19 cellular contexts compared by ENCODE assay signal in genomic region chr16:59385953-59386352, GRCh38.
A peak's percentile ranks its signal among the peaks of the same experiment; 100 is the strongest.
DNase-seq lines count a peak whose midpoint lies in the region; ATAC-seq, FAIRE-seq and TF ChIP-seq lines count a peak whose summit lies in the region.
"Had no signal": no experiment of that assay in that cellular context is flagged by ENCODE, and none has a peak within 500 bp of the region (broad histone marks: within the 10 kb centered on the region; RNA-seq: fewer than 3 reads in every experiment).

No MANE protein-coding gene starts in this region.

- peak; percentile 75 to 81 for ATAC-seq in right cardiac atrium
- ATAC-seq: foreskin keratinocyte had no signal

- no peaks in the 10 kb centered on the region for H3K9me3 Mint-ChIP-seq in HFFc6
- H3K9me3 Mint-ChIP-seq: activated CD4-positive, alpha-beta T cell treated with anti-CD3 and anti-CD28 coated beads, Interleukin-2, amount 10 ng/mL, durations not matched to agents 24 days and 14 days; neural crest cell had no signal

- 35% methylated on average over 3 of the region's 3 CpGs for WGBS in right cardiac atrium
- whole genome bisulfite sequencing in spleen, 5 donors, result 62 to 75% (median 69%) methylated on average over 3 of the region's 3 CpGs

- in situ Hi-C loops in ACHN (cut with HindIII; ENCODE audit: low pct_ligation_motif_present, low pct_unique_long_range_greater_than_20kb, low sequenced_read_pairs), result no loop called here

- H3K27me3 ChIP-seq in right cardiac atrium (ENCODE audit: control insufficient read depth, insufficient read depth), result no peaks in the 10 kb centered on the region
- no peaks in the 10 kb centered on the region for H3K27me3 ChIP-seq in spleen (replicated peaks in 1 of 7)
- H3K27me3 ChIP-seq: foreskin keratinocyte, Peyer's patch, tibial nerve had no signal

- intact Hi-C loops in right cardiac atrium (cut with DNase I) (no loop called here), spleen (cut with DNase I; ENCODE audit: low total_unique reads) (no loop called here)

- TF ChIP-seq POLR2A in spleen (IDR thresholded peaks at IDR 0.05), result no peak
- no peak for TF ChIP-seq POLR2A in GM12892 (IDR thresholded peaks at IDR 0.05; ENCODE audit: low read depth, low read length)

- peak overlapping the region; percentile 68 for H3K27ac Mint-ChIP-seq in HFFc6
- H3K27ac Mint-ChIP-seq: activated CD4-positive, alpha-beta T cell treated with anti-CD3 and anti-CD28 coated beads, Interleukin-2, amount 10 ng/mL, durations not matched to agents 24 days and 14 days; immature natural killer cell had no signal

- H3K4me1 ChIP-seq in right cardiac atrium (ENCODE audit: control insufficient read depth, insufficient read depth, low read length), result no peaks in the 10 kb centered on the region
- peaks cover 0 to 4% (median 0%) of the 10 kb centered on the region in 6 donors for H3K4me1 ChIP-seq in spleen
- H3K4me1 ChIP-seq: foreskin keratinocyte, Peyer's patch, tibial nerve had no signal

- no peaks in the 10 kb centered on the region for H3K36me3 Mint-ChIP-seq in HFFc6 (ENCODE audit: low read depth)
- H3K36me3 Mint-ChIP-seq: immature natural killer cell had no signal

- no peaks in the 10 kb centered on the region for H3K27me3 Mint-ChIP-seq in HFFc6 (ENCODE audit: insufficient read depth)
- H3K27me3 Mint-ChIP-seq: activated CD4-positive, alpha-beta T cell treated with anti-CD3 and anti-CD28 coated beads, Interleukin-2, amount 10 ng/mL, durations not matched to agents 24 days and 14 days; central memory CD8-positive, alpha-beta T cell had no signal

- no peak overlapping the region for H3K4me3 ChIP-seq in right cardiac atrium (ENCODE audit: low read length)
- no peak overlapping the region for H3K4me3 ChIP-seq in spleen
- H3K4me3 ChIP-seq: Peyer's patch, tibial nerve had no signal

- H3K9me3 ChIP-seq in right cardiac atrium (ENCODE audit: control insufficient read depth, low read length), result no peaks in the 10 kb centered on the region
- H3K9me3 ChIP-seq in spleen, result peaks cover 0 to 4% (median 0%) of the 10 kb centered on the region in 8 donors
- H3K9me3 ChIP-seq: tibial nerve had no signal

- FAIRE-seq in GM12892 (lab: Jason Lieb, UNC), result no peak

- H3K4me1 Mint-ChIP-seq in HFFc6 (ENCODE audit: low read depth), result peaks cover 22% of the 10 kb centered on the region
- H3K4me1 Mint-ChIP-seq: activated CD4-positive, alpha-beta T cell treated with anti-CD3 and anti-CD28 coated beads, Interleukin-2, amount 10 ng/mL, durations not matched to agents 24 days and 14 days; central memory CD8-positive, alpha-beta T cell; immature natural killer cell; neural crest cell had no signal

- TF ChIP-seq CTCF in HFFc6 (IDR thresholded peaks at IDR 0.05) (no peak), spleen (IDR thresholded peaks at IDR 0.05 in 8 of 11, conservative IDR thresholded peaks at IDR 0.05 in 3 of 11) (no peak)

- H3K36me3 ChIP-seq in spleen, result no peaks in the 10 kb centered on the region
- H3K36me3 ChIP-seq: Peyer's patch, tibial nerve had no signal

- H3K27ac ChIP-seq in right cardiac atrium (ENCODE audit: low read length) (no peak overlapping the region), spleen (peak overlapping the region in 5 of 8 donors; percentile 17 to 53 (median 38))
- H3K27ac ChIP-seq: foreskin keratinocyte, HL-60, Peyer's patch, tibial nerve had no signal

- no peak overlapping the region for H3K4me3 Mint-ChIP-seq in HFFc6
- H3K4me3 Mint-ChIP-seq: activated CD4-positive, alpha-beta T cell treated with anti-CD3 and anti-CD28 coated beads, Interleukin-2, amount 10 ng/mL, durations not matched to agents 24 days and 14 days; central memory CD8-positive, alpha-beta T cell; immature natural killer cell; neural crest cell had no signal

- peak; percentile 94 for DNase-seq in HFFc6
- DNase-seq in astrocyte of the hippocampus (ENCODE audit: low read depth, low spot score), result peak; percentile 92
- DNase-seq in right cardiac atrium, result peak; percentile 28 to 34 (median 29)
- DNase-seq in spleen, result no peak
- no peak for DNase-seq in effector CD8-positive, alpha-beta T cell (lab: John Stamatoyannopoulos, UW)
- DNase-seq in ACHN, result no peak
- no peak for DNase-seq in GM12892 (ENCODE audit: insufficient read length)
- DNase-seq: activated CD4-positive, alpha-beta T cell treated with anti-CD3 and anti-CD28 coated beads, Interleukin-2, amount 10 ng/mL, durations not matched to agents 24 days and 14 days; Calu3; foreskin keratinocyte; immature natural killer cell; NCI-H1048; NCI-H226; Peyer's patch; stimulated activated CD4-positive, alpha-beta T cell treated with anti-CD3 and anti-CD28 coated beads, Interleukin-15, amount 100 ng/mL, for 24 hours had no signal

Comparison
In these comparisons a context has a peak if more than half of its experiments do, and no peak if none do; other contexts are left out.
1. DNase-seq: peak in HFFc6 (single experiment), astrocyte of the hippocampus (single experiment) and right cardiac atrium (3 of 3); none in spleen (single experiment), effector CD8-positive, alpha-beta T cell (single experiment), ACHN (single experiment) and GM12892 (single experiment).